9 cellular contexts compared by ENCODE assay signal in the genomic region with DNA sequence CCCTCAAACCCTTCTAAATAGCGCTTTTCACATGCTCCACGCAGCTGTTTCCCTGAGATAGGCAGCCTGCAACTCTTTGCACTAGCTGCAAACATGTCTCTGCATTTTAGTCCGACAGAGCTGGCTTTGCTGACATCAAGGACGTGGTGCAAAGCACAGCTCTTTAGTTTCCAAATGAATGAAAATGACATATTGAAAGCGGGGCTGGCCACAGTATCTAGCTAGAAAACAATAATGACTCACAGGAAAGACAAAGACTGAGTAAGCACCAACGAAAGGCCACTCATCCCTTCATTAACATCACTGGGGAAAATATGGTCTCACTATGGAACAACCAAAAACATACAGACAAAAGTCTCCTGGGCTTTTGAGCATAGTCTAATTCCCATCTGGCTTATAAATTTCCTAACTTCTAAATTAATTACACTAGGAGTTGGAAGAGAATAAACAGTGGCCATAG. TPM values are rescaled to one million over a fixed set of nuclear protein-coding genes. Genes with fewer than 3 reads are reported as not detected.
DNase-seq lines count a peak whose midpoint lies in the region; ATAC-seq and TF ChIP-seq lines count a peak whose summit lies in the region.
"Had no signal": no experiment of that assay in that cellular context is flagged by ENCODE, and none has a peak within 500 bp of the region (broad histone marks: within the 10 kb centered on the region; RNA-seq: fewer than 3 reads in every experiment).

No MANE protein-coding gene starts in this region.

- H3K4me1 ChIP-seq in GM23248 (ENCODE audit: insufficient read depth) (peaks cover 14% of the 10 kb centered on the region), Loucy (ENCODE audit: insufficient read depth, low read length, poor library complexity, severe bottlenecking) (peaks cover 11% of the 10 kb centered on the region), endodermal cell (ENCODE audit: control insufficient read depth, insufficient read depth, low read length) (no peaks in the 10 kb centered on the region)

- H3K9me2 ChIP-seq in GM23248 (ENCODE audit: insufficient read depth) = no peaks in the 10 kb centered on the region
- no peaks in the 10 kb centered on the region for H3K9me2 ChIP-seq in Loucy (replicated peaks; ENCODE audit: low read depth, low read length)

- H4K20me1 ChIP-seq in GM23248 (ENCODE audit: insufficient read depth) (no peaks in the 10 kb centered on the region), Loucy (ENCODE audit: insufficient read depth, low read length, poor library complexity, severe bottlenecking) (no peaks in the 10 kb centered on the region)

- WGBS in GM23248 (ENCODE audit: low coverage in 1 of 2, low lambda C conversion rate in 2 of 2, missing lambda C conversion rate in 2 of 2), 2 experiments = 10 to 14% methylated on average over 6 of the region's 6 CpGs
- WGBS in endodermal cell (ENCODE audit: insufficient coverage in 1 of 2, insufficient read length in 1 of 2), 2 experiments = 41 to 58% methylated on average over 3 to 6 of the region's 6 CpGs

- H3K27ac ChIP-seq in GM23248 (peak overlapping the region; percentile 71), endodermal cell (ENCODE audit: low read depth, low read length) (peak overlapping the region; percentile 3)

- peak overlapping the region; percentile 70 for H3K4me2 ChIP-seq in GM23248 (ENCODE audit: unreplicated experiment)
- H3K4me2 ChIP-seq in Loucy (ENCODE audit: low read depth, low read length, poor library complexity, severe bottlenecking) = no peak overlapping the region

- peak; percentile 89 for ATAC-seq in GM18520 (IDR thresholded peaks at IDR 0.05; ENCODE audit: unreplicated experiment)

- H3K79me2 ChIP-seq in GM23248 (ENCODE audit: insufficient read depth) (no peaks in the 10 kb centered on the region), Loucy (ENCODE audit: insufficient read depth, low read length) (no peaks in the 10 kb centered on the region)

- peak overlapping the region; percentile 44 for H2AFZ ChIP-seq in GM23248
- 0 out of 2 replicates have a peak overlapping the region, but pooled peaks have one; percentile 13 for H2AFZ ChIP-seq in Loucy (ENCODE audit: low read length)

- H3K36me3 Mint-ChIP-seq in endodermal cell (ENCODE audit: low read depth) = no peaks in the 10 kb centered on the region

- H3K9me3 Mint-ChIP-seq in endodermal cell = peaks cover 5% of the 10 kb centered on the region

- TF ChIP-seq CTCF in Loucy (conservative IDR thresholded peaks at IDR 0.05; ENCODE audit: low read length) = no peak
- no peak for TF ChIP-seq CTCF in endodermal cell (conservative IDR thresholded peaks at IDR 0.05)

- DNase-seq in GM23248 (peak; percentile 93), endodermal cell (no peak), superior temporal gyrus (ENCODE audit: extremely low spot score) (peak; percentile 51), NCI-H187 treated with DMSO at 0.1 percent for 48 hours (lab: John Stamatoyannopoulos, UW) (no peak), SHP77 treated with DMSO at 0.1 percent for 48 hours (lab: John Stamatoyannopoulos, UW) (no peak), inferior parietal cortex (ENCODE audit: extremely low spot score) (no peak)
- DNase-seq: naive B cell had no signal

- H3K9ac ChIP-seq in GM23248 (0 out of 2 replicates have a peak overlapping the region, but pooled peaks have one; percentile 17), Loucy (ENCODE audit: low read depth, low read length, poor library complexity, severe bottlenecking) (no peak overlapping the region), endodermal cell (ENCODE audit: extremely low read depth, low read length, poor library complexity, severe bottlenecking) (no peak overlapping the region)

- in situ Hi-C loops in GM23248 (cut with MboI) = no loop called here

- H3K36me3 ChIP-seq in GM23248 (ENCODE audit: low read depth) (no peaks in the 10 kb centered on the region), Loucy (ENCODE audit: insufficient read depth, low read length) (no peaks in the 10 kb centered on the region), endodermal cell (ENCODE audit: control insufficient read depth, insufficient read depth, low read length) (no peaks in the 10 kb centered on the region)

- H3K4me3 ChIP-seq in GM23248 (peak overlapping the region; percentile 42), Loucy (ENCODE audit: low read length, poor library complexity, severe bottlenecking) (no peak overlapping the region), endodermal cell (ENCODE audit: low read length) (no peak overlapping the region)

- peaks cover 2% of the 10 kb centered on the region for H3K27me3 Mint-ChIP-seq in endodermal cell (ENCODE audit: insufficient read depth)

- H3K4me3 Mint-ChIP-seq in endodermal cell = no peak overlapping the region
- H3K4me3 Mint-ChIP-seq: naive B cell had no signal

- no peaks in the 10 kb centered on the region for H3K9me3 ChIP-seq in GM23248 (ENCODE audit: low read depth)
- H3K9me3 ChIP-seq in Loucy (ENCODE audit: insufficient read depth, low read depth, low read length) = no peaks in the 10 kb centered on the region
- H3K9me3 ChIP-seq in endodermal cell (ENCODE audit: control insufficient read depth, low read length) = peaks cover 6% of the 10 kb centered on the region

- H3F3A ChIP-seq in GM23248 (ENCODE audit: insufficient read depth) (peaks cover 24% of the 10 kb centered on the region), Loucy (ENCODE audit: low read depth) (no peaks in the 10 kb centered on the region)

- no peak overlapping the region for H3K27ac Mint-ChIP-seq in endodermal cell
- H3K27ac Mint-ChIP-seq: naive B cell had no signal

- peaks cover 16% of the 10 kb centered on the region for H3K4me1 Mint-ChIP-seq in endodermal cell
- H3K4me1 Mint-ChIP-seq: naive B cell had no signal

- H3K27me3 ChIP-seq in GM23248 (replicated peaks; ENCODE audit: insufficient read depth) = no peaks in the 10 kb centered on the region
- H3K27me3 ChIP-seq in Loucy (ENCODE audit: insufficient read depth, low read length, poor library complexity, severe bottlenecking) = no peaks in the 10 kb centered on the region
- no peaks in the 10 kb centered on the region for H3K27me3 ChIP-seq in endodermal cell (ENCODE audit: control insufficient read depth, insufficient read depth, low read length, poor library complexity, severe bottlenecking)

RNA-seq across cellular contexts. Expression of gene ZC3H12C, which starts 15.3 kb away (rescaled TPM):
- 5.1 and 5.3 TPM in 2 replicates for total RNA-seq in GM23248 (2014; rRNA removed; shearing (Covaris generic))
- 1.4 and 1.5 TPM in 2 replicates for polyA plus RNA-seq in GM23248 (2016; fragmentation: Nextera tagmentation; extraction: Ambion mirVana)
- total RNA-seq in endodermal cell = 1 to 10 TPM; 4.1 to 5.6 TPM
- polyA plus RNA-seq in endodermal cell (2013, experiment 1 of 2) = 21.0 TPM
- polyA plus RNA-seq in endodermal cell (2013, experiment 2 of 2) = 20.0 TPM

Comparison
In these comparisons a context has a peak if more than half of its experiments do, and no peak if none do; other contexts are left out.
1. DNase-seq: peak in GM23248 (single experiment) and superior temporal gyrus (single experiment); none in endodermal cell (single experiment), NCI-H187 treated with DMSO at 0.1 percent for 48 hours (single experiment), SHP77 treated with DMSO at 0.1 percent for 48 hours (single experiment) and inferior parietal cortex (single experiment).